In the genomic region with DNA sequence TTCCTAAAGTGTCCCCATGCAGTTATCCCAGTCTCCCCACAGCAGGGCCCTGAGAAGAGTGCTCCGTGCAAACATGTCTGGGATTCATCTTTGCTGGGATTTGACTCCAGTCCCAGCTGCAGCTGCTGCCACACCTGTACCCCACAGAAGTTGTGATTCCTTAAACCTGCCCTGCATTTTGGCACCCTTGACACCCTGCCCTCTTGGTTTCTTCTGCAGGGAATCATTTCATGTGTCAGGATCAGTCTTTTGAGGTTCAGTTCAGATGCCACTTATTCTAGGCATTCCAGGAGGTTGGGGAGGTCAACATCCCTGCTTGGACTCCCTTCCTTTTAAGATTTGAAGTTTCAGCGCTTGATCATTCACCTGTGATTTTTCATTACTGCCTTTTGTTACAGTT, we compare ENCODE assay signal across 17 cellular contexts.
DNase-seq lines count a peak whose midpoint lies in the region; ATAC-seq, FAIRE-seq and TF ChIP-seq lines count a peak whose summit lies in the region.
"Had no signal": no experiment of that assay in that cellular context is flagged by ENCODE, and none has a peak within 500 bp of the region (broad histone marks: within the 10 kb centered on the region; RNA-seq: fewer than 3 reads in every experiment).

No MANE protein-coding gene starts in this region.

- no peak for TF ChIP-seq EP300 in GM12878 (IDR thresholded peaks at IDR 0.05; ENCODE audit: borderline replicate concordance in 1 of 2, control insufficient read depth in 1 of 2, low read depth in 2 of 2, low read length in 2 of 2)
- TF ChIP-seq EP300 in upper lobe of left lung (IDR thresholded peaks at IDR 0.05) = no peak

- peaks cover 36 to 71% of the 10 kb centered on the region in 2 experiments for H3K79me1 ChIP-seq in IMR-90 (ENCODE audit: low read depth in 1 of 2, low read length in 2 of 2)

- H4K20me1 ChIP-seq in IMR-90 (ENCODE audit: insufficient read depth, low read length) (no peaks in the 10 kb centered on the region), GM12878 (ENCODE audit: control insufficient read depth, insufficient read depth) (no peaks in the 10 kb centered on the region)

- intact Hi-C loops in activated naive CD4-positive, alpha-beta T cell treated with anti-CD3 and anti-CD28 coated beads for 36 hours (cut with micrococcal nuclease) = no loop called here
- intact Hi-C loops in IMR-90 (cut with micrococcal nuclease) = no loop called here
- intact Hi-C loops in GM12878 (cut with micrococcal nuclease; ENCODE audit: unreplicated experiment) = loop anchor here (10.0 kb wide), 1 partner anchor 600 kb away; no protein-coding TSS in a partner anchor

- H2BK15ac ChIP-seq in IMR-90 (ENCODE audit: low read depth, low read length) = no peak overlapping the region

- RAD21 ChIA-PET in GM12878 (lab: Charles Lee; ENCODE audit: unreplicated experiment) = interaction anchor here (1.5 to 8.9 kb wide), 6 partner anchors 8 to 69 kb away, joined by 4 to 195 read pairs (median 21); no protein-coding TSS in a partner anchor

- no peak for FAIRE-seq in GM12878 (lab: Jason Lieb, UNC)
- FAIRE-seq: endometrium, GM18507, kidney had no signal

- no peak for ATAC-seq in IMR-90 (ENCODE audit: low read depth)
- no peak for ATAC-seq in GM12878
- ATAC-seq in upper lobe of left lung (ENCODE audit: low FRiP score in 2 of 2) = no peak

- BruUV-seq in IMR-90 (replicated peaks; lab: Mats Ljungman, UMichigan) = no TSS peak
- BruUV-seq in GM12878 (replicated peaks; lab: Mats Ljungman, UMichigan) = no TSS peak

- H3K27me3 ChIP-seq in IMR-90 (ENCODE audit: control insufficient read depth, insufficient read depth, low read length) (no peaks in the 10 kb centered on the region), GM12878 (replicated peaks in 1 of 2; ENCODE audit: control insufficient read depth in 2 of 2, insufficient read depth in 2 of 2, low read length in 1 of 2) (no peaks in the 10 kb centered on the region), upper lobe of left lung (no peaks in the 10 kb centered on the region)
- H3K27me3 ChIP-seq: MG63 had no signal

- H3K9me1 ChIP-seq in IMR-90 (ENCODE audit: insufficient read depth, low read length) = peaks cover 3% of the 10 kb centered on the region; the same call in 1 of the 2 replicates

- H3K4me1 ChIP-seq in IMR-90 (ENCODE audit: control insufficient read depth, insufficient read depth, low read length) (peaks cover 5% of the 10 kb centered on the region), GM12878 (ENCODE audit: control insufficient read depth, insufficient read depth, low read length) (peaks cover 30% of the 10 kb centered on the region), upper lobe of left lung (peaks cover 41 to 72% (median 56%) of the 10 kb centered on the region in 4 donors)

- H3K9ac ChIP-seq in IMR-90 (ENCODE audit: low read depth, low read length) (no peak overlapping the region), GM12878 (ENCODE audit: control insufficient read depth, insufficient read depth, low read length) (peak overlapping the region; percentile 34; the same call in 1 of the 2 replicates)
- H3K9ac ChIP-seq: GM23248 had no signal

- H3K4me2 ChIP-seq in IMR-90 (ENCODE audit: low read depth, low read length) = no peak overlapping the region
- peak overlapping the region; percentile 79 for H3K4me2 ChIP-seq in GM12878 (ENCODE audit: control insufficient read depth, insufficient read depth)

- in situ Hi-C loops in IMR-90 (cut with MboI; ENCODE audit: low sequenced_read_pairs) (no loop called here), GM12878 (cut with MboI) (no loop called here)

- H2AFZ ChIP-seq in IMR-90 (replicated peaks; ENCODE audit: low read length, poor library complexity) = no peak overlapping the region
- H2AFZ ChIP-seq in GM12878 (ENCODE audit: control insufficient read depth, low read depth, low read length) = no peak overlapping the region
- H2AFZ ChIP-seq: GM23248 had no signal

- no peak overlapping the region for H3K23ac ChIP-seq in IMR-90 (ENCODE audit: low read depth, low read length)

- no peak overlapping the region for H3K4ac ChIP-seq in IMR-90 (ENCODE audit: low read depth, low read length)

- no peaks in the 10 kb centered on the region for H3K36me3 ChIP-seq in IMR-90 (ENCODE audit: control insufficient read depth, insufficient read depth, low read length)
- H3K36me3 ChIP-seq in GM12878 (ENCODE audit: control insufficient read depth in 2 of 2, insufficient read depth in 2 of 2, low read length in 1 of 2) = peaks cover 0 to 8% of the 10 kb centered on the region in 2 experiments; a peak in 1 of 4 replicates
- H3K36me3 ChIP-seq in upper lobe of left lung = peaks cover 0 to 12% (median 0%) of the 10 kb centered on the region in 4 donors

- H3K18ac ChIP-seq in IMR-90 (ENCODE audit: low read depth, low read length) = no peak overlapping the region

- CTCF ChIA-PET in activated naive CD4-positive, alpha-beta T cell treated with anti-CD3 and anti-CD28 coated beads for 36 hours (lab: Charles Lee) = interaction anchor here (0.5 to 0.6 kb wide), 2 partner anchors 42 to 140 kb away, joined by 3 read pairs; no protein-coding TSS in a partner anchor
- CTCF ChIA-PET in IMR-90 (lab: Yijun Ruan, JAX) = no interaction called here
- CTCF ChIA-PET in GM12878 (lab: Yijun Ruan, JAX) = interaction anchor here (1.0 to 7.0 kb wide), 4 partner anchors 8 to 70 kb away, joined by 3 to 79 read pairs (median 11); no protein-coding TSS in a partner anchor

- H3K79me2 ChIP-seq in GM12878 (ENCODE audit: control insufficient read depth, insufficient read depth, low read length) = peaks cover 98% of the 10 kb centered on the region

- WGBS in IMR-90 (ENCODE audit: extremely low coverage in 2 of 2, insufficient read length in 1 of 2), 2 experiments = 88% methylated on average over 1 of the region's 2 CpGs; no CpG with 5 or more reads in 1 of the 2 experiments
- 100% methylated on average over 2 of the region's 2 CpGs for WGBS in GM12878 (ENCODE audit: insufficient coverage, insufficient replicate concordance, low lambda C conversion rate, missing lambda C conversion rate)
- 97% methylated on average over 2 of the region's 2 CpGs for WGBS in upper lobe of left lung, 2 donors

- no peak overlapping the region for H3K56ac ChIP-seq in IMR-90 (ENCODE audit: extremely low read depth, insufficient read depth, low read length)

- TF ChIP-seq RAD21 in IMR-90 (IDR thresholded peaks at IDR 0.05; ENCODE audit: low read length) = no peak
- TF ChIP-seq RAD21 in GM12878 (IDR thresholded peaks at IDR 0.05; ENCODE audit: insufficient read depth, low read depth, low read length) = no peak

- no peak overlapping the region for H2BK120ac ChIP-seq in IMR-90 (ENCODE audit: low read depth, low read length)

- H3K27ac ChIP-seq in IMR-90 (ENCODE audit: insufficient read depth, low read length) = no peak overlapping the region
- peak overlapping the region; percentile 62 for H3K27ac ChIP-seq in GM12878 (ENCODE audit: control insufficient read depth, insufficient read depth)
- H3K27ac ChIP-seq in upper lobe of left lung = peak overlapping the region in 2 of 4 donors; percentile 19 to 67
- H3K27ac ChIP-seq: GM23248 had no signal

- no peak overlapping the region for H4K91ac ChIP-seq in IMR-90 (ENCODE audit: insufficient read depth, low read depth, low read length)

- no peak overlapping the region for H4K5ac ChIP-seq in IMR-90 (ENCODE audit: low read depth, low read length)

- peaks cover 13% of the 10 kb centered on the region for H3K36me3 Mint-ChIP-seq in activated naive CD4-positive, alpha-beta T cell treated with anti-CD3 and anti-CD28 coated beads for 36 hours (ENCODE audit: low read depth)
- peaks cover 4% of the 10 kb centered on the region for H3K36me3 Mint-ChIP-seq in neural crest cell (ENCODE audit: low read depth)

- SMC1A ChIA-PET in GM12878 (lab: Charles Lee; ENCODE audit: uncharacterized antibody, unreplicated experiment) = interaction anchor here (6.2 to 21.8 kb wide), 3 partner anchors 11 to 40 kb away, joined by 46 to 569 read pairs (median 54); no protein-coding TSS in a partner anchor

- H2BK20ac ChIP-seq in IMR-90 (ENCODE audit: low read depth, low read length) = peak overlapping the region; percentile 8; the same call in 1 of the 2 replicates

- no peak for TF ChIP-seq POLR2A in IMR-90 (IDR thresholded peaks at IDR 0.05; ENCODE audit: low read depth, low read length)
- no peak for TF ChIP-seq POLR2A in GM12878 (IDR thresholded peaks at IDR 0.05; ENCODE audit: low read depth, low read length)
- TF ChIP-seq POLR2A in upper lobe of left lung (IDR thresholded peaks at IDR 0.05) = no peak

- H3K9me3 Mint-ChIP-seq in activated naive CD4-positive, alpha-beta T cell treated with anti-CD3 and anti-CD28 coated beads for 36 hours = no peaks in the 10 kb centered on the region
- H3K9me3 Mint-ChIP-seq in neural crest cell = no peaks in the 10 kb centered on the region

- no peak overlapping the region for H3K4me3 ChIP-seq in IMR-90 (ENCODE audit: insufficient read depth, low read depth, low read length)
- peak overlapping the region; percentile 46; the same call in 1 of the 2 replicates for H3K4me3 ChIP-seq in GM12878
- no peak overlapping the region for H3K4me3 ChIP-seq in upper lobe of left lung
- H3K4me3 ChIP-seq: GM23248, MG63 had no signal

- no peak overlapping the region for H2BK5ac ChIP-seq in IMR-90 (ENCODE audit: low read depth, low read length, poor library complexity, severe bottlenecking)

- TF ChIP-seq CTCF in IMR-90 (conservative IDR thresholded peaks at IDR 0.05; ENCODE audit: low read depth, low read length) (no peak), GM12878 (IDR thresholded peaks at IDR 0.05 in 2 of 3, conservative IDR thresholded peaks at IDR 0.05 in 1 of 3; ENCODE audit: control insufficient read depth in 2 of 3, extremely low read depth in 1 of 3, insufficient read depth in 1 of 3, low read depth in 3 of 3, low read length in 3 of 3) (no peak), neural crest cell (conservative IDR thresholded peaks at IDR 0.05) (no peak), upper lobe of left lung (IDR thresholded peaks at IDR 0.05) (no peak)

- H3K14ac ChIP-seq in IMR-90 (replicated peaks; ENCODE audit: low read depth, low read length) = no peak overlapping the region

- peaks cover 64% of the 10 kb centered on the region for H3K4me1 Mint-ChIP-seq in activated naive CD4-positive, alpha-beta T cell treated with anti-CD3 and anti-CD28 coated beads for 36 hours (ENCODE audit: low read depth)
- H3K4me1 Mint-ChIP-seq in neural crest cell = peaks cover 68% of the 10 kb centered on the region

- no peak overlapping the region for H3K4me3 Mint-ChIP-seq in activated naive CD4-positive, alpha-beta T cell treated with anti-CD3 and anti-CD28 coated beads for 36 hours
- peak overlapping the region; percentile 48 for H3K4me3 Mint-ChIP-seq in neural crest cell

- no peak overlapping the region for H4K8ac ChIP-seq in IMR-90 (ENCODE audit: low read depth in 2 of 2, low read length in 2 of 2)

- dilution Hi-C loops in IMR-90 (cut with HindIII; ENCODE audit: low sequenced_read_pairs, unreplicated experiment) = no loop called here

- no peak overlapping the region for H2AK9ac ChIP-seq in IMR-90 (replicated peaks; ENCODE audit: low read depth, low read length, poor library complexity)

- no peaks in the 10 kb centered on the region for H3K27me3 Mint-ChIP-seq in activated naive CD4-positive, alpha-beta T cell treated with anti-CD3 and anti-CD28 coated beads for 36 hours (ENCODE audit: low read depth)
- no peaks in the 10 kb centered on the region for H3K27me3 Mint-ChIP-seq in neural crest cell (ENCODE audit: low read depth)

- POLR2A ChIA-PET in IMR-90 (lab: Charles Lee; ENCODE audit: unreplicated experiment) (no interaction called here), GM12878 (lab: Charles Lee) (interaction anchor here (0.6 to 14.4 kb wide), 2 partner anchors 10 to 68 kb away, joined by 3 to 504 read pairs; no protein-coding TSS in a partner anchor)

- no peak for DNase-seq in activated naive CD4-positive, alpha-beta T cell treated with anti-CD3 and anti-CD28 coated beads for 36 hours
- no peak for DNase-seq in activated naive CD4-positive, alpha-beta T cell treated with anti-CD3 and anti-CD28 coated beads, Interleukin-2, amount 50 U/mL, for 16 hours
- DNase-seq in IMR-90 = no peak
- DNase-seq in GM12878 (ENCODE audit: low read depth, low spot score) = no peak
- DNase-seq in neural crest cell (ENCODE audit: low read depth, low spot score) = no peak
- DNase-seq in HT-29 (ENCODE audit: low spot score) = no peak
- DNase-seq in upper lobe of left lung = no peak
- DNase-seq in KG1 (lab: John Stamatoyannopoulos, UW) = no peak
- DNase-seq: activated CD8-positive, alpha-beta memory T cell treated with anti-CD3 and anti-CD28 coated beads for 24 hours; activated effector memory CD4-positive, alpha-beta T cell treated with Interleukin-2 at 50 U/mL for 16 hours; GM23248; kidney; MG63; NCI-H187 treated with DMSO at 0.1 percent for 48 hours; stimulated activated naive CD4-positive, alpha-beta T cell had no signal

- H3K9me3 ChIP-seq in IMR-90 (ENCODE audit: control insufficient read depth, insufficient read depth, low read length) (no peaks in the 10 kb centered on the region), GM12878 (replicated peaks; ENCODE audit: control insufficient read depth, insufficient read depth, low read length) (no peaks in the 10 kb centered on the region), upper lobe of left lung (no peaks in the 10 kb centered on the region)
- H3K9me3 ChIP-seq: MG63 had no signal

- peak overlapping the region; percentile 47 for H3K27ac Mint-ChIP-seq in activated naive CD4-positive, alpha-beta T cell treated with anti-CD3 and anti-CD28 coated beads for 36 hours
- H3K27ac Mint-ChIP-seq in neural crest cell (ENCODE audit: unreplicated experiment) = no peak overlapping the region

- H2AK5ac ChIP-seq in IMR-90 (ENCODE audit: low read depth, low read length) = no peak overlapping the region
